Comparison of ENCODE assay signal across 9 cellular contexts in the genomic region with DNA sequence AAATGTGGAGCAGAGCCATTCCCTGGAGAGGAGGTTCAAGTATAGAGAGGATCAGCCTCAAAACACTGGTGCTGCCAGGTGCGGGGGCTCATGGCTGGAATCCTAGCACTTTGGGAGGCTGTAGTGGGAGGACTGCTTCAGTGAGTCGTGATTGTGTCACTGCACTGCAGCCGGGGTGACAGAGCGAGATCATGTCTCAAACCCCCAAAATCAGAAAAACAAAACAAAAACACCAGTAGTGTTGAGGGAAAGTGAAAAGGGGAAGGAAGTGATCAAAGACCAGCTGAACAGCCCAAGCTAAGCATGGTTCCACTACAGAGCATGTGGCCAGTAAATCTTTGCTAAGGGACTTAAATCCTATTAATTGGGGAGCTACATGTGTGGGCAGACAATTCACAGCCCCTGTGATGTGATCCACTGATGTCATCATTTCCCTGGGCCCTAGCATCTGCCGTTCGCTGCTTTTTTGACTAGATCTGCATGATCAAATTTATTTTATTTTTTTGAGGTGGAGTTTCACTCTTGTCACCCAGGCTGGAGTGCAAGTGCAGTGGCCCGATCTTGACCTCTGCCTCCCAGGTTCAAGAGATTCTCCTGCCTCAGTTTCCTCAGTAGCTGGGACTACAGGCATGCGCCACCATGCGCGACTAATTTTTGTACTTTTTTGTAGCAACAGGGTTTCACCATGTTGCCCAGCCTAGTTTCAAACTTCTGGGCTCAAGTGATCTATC. TPM values are rescaled to one million over a fixed set of nuclear protein-coding genes. Genes with fewer than 3 reads are reported as not detected.
DNase-seq lines count a peak whose midpoint lies in the region; ATAC-seq and TF ChIP-seq lines count a peak whose summit lies in the region.
"Had no signal": no experiment of that assay in that cellular context is flagged by ENCODE, and none has a peak within 500 bp of the region (broad histone marks: within the 10 kb centered on the region; RNA-seq: fewer than 3 reads in every experiment).

No MANE protein-coding gene starts in this region.

- peaks cover 7 to 10% of the 10 kb centered on the region in 2 donors for H3K4me1 Mint-ChIP-seq in immature natural killer cell

- H3K27ac Mint-ChIP-seq in immature natural killer cell = peak overlapping the region in 5 of 6 donors; percentile 28 to 84 (median 49)

- H3K9ac ChIP-seq in mammary epithelial cell (ENCODE audit: insufficient read depth, low read length) = no peak overlapping the region

- DNase-seq in RKO (ENCODE audit: low spot score) (peak; percentile 58), immature natural killer cell (no peak), heart right ventricle (no peak), HUDEP-2 (lab: John Stamatoyannopoulos, UW; ENCODE audit: unreplicated experiment in 76 of 76) (no peak), mammary epithelial cell (no peak)
- DNase-seq in activated CD4-positive, CD25-positive, alpha-beta regulatory T cell (lab: John Stamatoyannopoulos, UW) = no peak
- DNase-seq: stimulated activated CD4-positive, alpha-beta T cell treated with anti-CD3 and anti-CD28 coated beads, Interleukin-2, amount 100 ng/mL, for 24 hours had no signal

- CTCF ChIA-PET in mammary epithelial cell (lab: Charles Lee; ENCODE audit: low non-redundant PET) = no interaction called here

- WGBS in heart right ventricle, 2 donors = 83 to 86% methylated on average over 10 of the region's 10 CpGs
- 80% methylated on average over 10 of the region's 10 CpGs for WGBS in mammary epithelial cell (ENCODE audit: low coverage, missing lambda C conversion rate)

- H3K4me3 ChIP-seq in heart right ventricle (no peak overlapping the region), mammary epithelial cell (replicated peaks in 1 of 3; ENCODE audit: insufficient read depth in 1 of 3, low read depth in 2 of 3, low read length in 3 of 3) (no peak overlapping the region)

- no TSS peak for BruUV-seq in mammary epithelial cell (replicated peaks; lab: Mats Ljungman, UMichigan)

- no peak for TF ChIP-seq CTCF in heart right ventricle (IDR thresholded peaks at IDR 0.05)
- TF ChIP-seq CTCF in mammary epithelial cell (conservative IDR thresholded peaks at IDR 0.05 in 1 of 2, IDR thresholded peaks at IDR 0.05 in 1 of 2; ENCODE audit: extremely low read depth in 1 of 2, insufficient read depth in 1 of 2, low read depth in 1 of 2, low read length in 2 of 2) = no peak

- H2AFZ ChIP-seq in mammary epithelial cell (ENCODE audit: low read depth, low read length) = no peak overlapping the region

- H3K4me1 ChIP-seq in heart right ventricle = peaks cover 0 to 26% (median 6%) of the 10 kb centered on the region in 9 donors
- H3K4me1 ChIP-seq in mammary epithelial cell (ENCODE audit: insufficient read depth, low read length) = no peaks in the 10 kb centered on the region

- H3K9me3 Mint-ChIP-seq in immature natural killer cell = no peaks in the 10 kb centered on the region

- peaks cover 0 to 57% (median 6%) of the 10 kb centered on the region in 9 donors for H3K36me3 ChIP-seq in heart right ventricle
- no peaks in the 10 kb centered on the region for H3K36me3 ChIP-seq in mammary epithelial cell (ENCODE audit: insufficient read depth, low read length)

- H3K27ac ChIP-seq in heart right ventricle (peak overlapping the region in 1 of 10 donors; percentile 73), mammary epithelial cell (ENCODE audit: insufficient read depth, low read depth, low read length) (no peak overlapping the region)

- dilution Hi-C loops in mammary epithelial cell (cut with HindIII; ENCODE audit: low sequenced_read_pairs) = no loop called here

- H4K20me1 ChIP-seq in mammary epithelial cell (ENCODE audit: insufficient read depth, low read length) = no peaks in the 10 kb centered on the region

- in situ Hi-C loops in mammary epithelial cell (cut with MboI; ENCODE audit: low sequenced_read_pairs in 2 of 2) = loop anchor here in 1 of 2 donors (25.0 kb wide), 1 partner anchor 285 kb away; no protein-coding TSS in a partner anchor

- peaks cover 0 to 16% (median 14%) of the 10 kb centered on the region in 3 donors for H3K36me3 Mint-ChIP-seq in immature natural killer cell

- ATAC-seq in GM18502 (IDR thresholded peaks at IDR 0.05; ENCODE audit: poor library complexity, unreplicated experiment) = peak; percentile 31
- peak; percentile 27 for ATAC-seq in HG02610 (IDR thresholded peaks at IDR 0.05; ENCODE audit: unreplicated experiment)
- no peak for ATAC-seq in heart right ventricle

- intact Hi-C loops in heart right ventricle (cut with DNase I) = loop anchor here in 4 of 10 donors (5.0 to 10.0 kb wide), 4 partner anchors 55 to 167 kb away; a partner anchor contains a TSS
- intact Hi-C loops in mammary epithelial cell (cut with micrococcal nuclease) = loop anchor here (10.0 kb wide), 1 partner anchor 607 kb away; no protein-coding TSS in a partner anchor

- peaks cover 9% of the 10 kb centered on the region for H3K79me2 ChIP-seq in mammary epithelial cell (ENCODE audit: insufficient read depth, low read length)

- no peaks in the 10 kb centered on the region for H3K9me3 ChIP-seq in heart right ventricle
- no peaks in the 10 kb centered on the region for H3K9me3 ChIP-seq in mammary epithelial cell (replicated peaks; ENCODE audit: insufficient read depth, low read length)

- no peak overlapping the region for H3K4me2 ChIP-seq in mammary epithelial cell (ENCODE audit: insufficient read depth, low read depth, low read length)

- H3K27me3 ChIP-seq in heart right ventricle (no peaks in the 10 kb centered on the region), mammary epithelial cell (ENCODE audit: insufficient read depth, low read length) (no peaks in the 10 kb centered on the region)

- H3K27me3 Mint-ChIP-seq in immature natural killer cell (ENCODE audit: low read depth in 3 of 3) = peaks cover 5 to 6% (median 6%) of the 10 kb centered on the region in 3 donors

- H3K4me3 Mint-ChIP-seq in immature natural killer cell = peak overlapping the region in 2 of 5 donors; percentile 5 to 18

RNA-seq across cellular contexts. Expression of a gene that starts 2.7 kb away (rescaled TPM):
- polyA plus RNA-seq in immature natural killer cell (1 to 10 TPM; 2.8 to 9.3 (median 7.1) TPM), heart right ventricle (1 to 10 TPM; 6.9 to 7.8 TPM), mammary epithelial cell (3.0 TPM)
- total RNA-seq in heart right ventricle (10 to 100 TPM; 15.9 to 36.4 (median 26.8) TPM), mammary epithelial cell (1 to 10 TPM; 4.5 to 8.3 TPM)
- not detected for polyA minus RNA-seq in mammary epithelial cell

RNA-seq across cellular contexts. Expression of a gene that starts 28.1 kb away (rescaled TPM):
- polyA plus RNA-seq in immature natural killer cell = 10 to 100 TPM; 12.9 to 25.3 (median 14.4) TPM
- total RNA-seq in heart right ventricle = 10 to 100 TPM; 37.5 to 72.0 (median 51.1) TPM
- 10 to 100 TPM; 62.8 to 72.7 TPM for polyA plus RNA-seq in heart right ventricle
- 10 to 100 TPM; 30.4 to 43.0 TPM for total RNA-seq in mammary epithelial cell
- 42.0 TPM for polyA plus RNA-seq in mammary epithelial cell
- 13.7 TPM for polyA minus RNA-seq in mammary epithelial cell

RNA-seq across cellular contexts. Expression of a gene that starts 56.5 kb away (rescaled TPM):
- polyA plus RNA-seq in immature natural killer cell (10 to 100 TPM; 10.9 to 20.5 (median 16.0) TPM), heart right ventricle (10 to 100 TPM; 12.0 to 20.1 TPM), mammary epithelial cell (18.4 TPM)
- total RNA-seq in heart right ventricle (10 to 100 TPM; 20.6 to 31.2 (median 23.5) TPM), mammary epithelial cell (10 to 100 TPM; 40.3 to 44.1 TPM)
- polyA minus RNA-seq in mammary epithelial cell = 19.8 TPM

Comparison
In these comparisons a context has a peak if more than half of its experiments do, and no peak if none do; other contexts are left out.
1. ATAC-seq: peak in GM18502 (single experiment) and HG02610 (single experiment); none in heart right ventricle (0 of 8).